10 cellular contexts compared by ENCODE assay signal in the genomic region with DNA sequence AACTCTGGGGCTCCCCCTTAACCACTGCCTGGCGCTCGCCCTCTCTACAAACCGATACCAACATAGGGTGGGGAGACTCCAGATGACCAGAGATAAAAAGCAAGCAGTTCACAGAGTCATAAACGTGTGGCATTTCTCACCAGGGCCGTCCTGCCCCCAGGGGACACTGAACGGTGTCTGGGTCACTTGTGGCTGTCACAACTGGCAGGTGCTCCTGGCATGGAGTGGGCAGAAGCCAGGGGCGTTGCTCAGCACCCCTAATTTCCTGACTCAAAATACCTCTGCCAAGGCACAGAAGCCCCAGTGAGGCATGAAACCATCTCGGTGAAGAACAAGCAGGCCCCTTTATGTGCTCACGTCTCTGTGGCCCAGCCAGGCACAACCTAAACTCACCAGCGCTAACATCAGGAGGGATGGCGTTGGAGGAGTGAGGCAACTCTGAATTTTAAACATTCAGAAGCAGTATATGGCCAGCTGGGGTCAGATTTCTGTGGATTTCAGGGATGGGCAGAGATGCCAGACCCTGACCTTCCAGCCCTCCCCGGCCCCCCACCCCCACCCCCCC. TPM values are rescaled to one million over a fixed set of nuclear protein-coding genes. Genes with fewer than 3 reads are reported as not detected.
A peak's percentile ranks its signal among the peaks of the same experiment; 100 is the strongest.
DNase-seq lines count a peak whose midpoint lies in the region; ATAC-seq, FAIRE-seq and TF ChIP-seq lines count a peak whose summit lies in the region.
"Had no signal": no experiment of that assay in that cellular context is flagged by ENCODE, and none has a peak within 500 bp of the region (broad histone marks: within the 10 kb centered on the region; RNA-seq: fewer than 3 reads in every experiment).

No MANE protein-coding gene starts in this region.

- H3K36me3 ChIP-seq in hepatocyte (replicated peaks; ENCODE audit: insufficient read depth, low read depth) (no peaks in the 10 kb centered on the region), thoracic aorta (no peaks in the 10 kb centered on the region)

- TF ChIP-seq CTCF in hepatocyte (IDR thresholded peaks at IDR 0.05; ENCODE audit: poor library complexity) (no peak), thoracic aorta (IDR thresholded peaks at IDR 0.05) (no peak)

- no peak overlapping the region for H3K27ac Mint-ChIP-seq in activated T-cell treated with anti-CD3 and anti-CD28 coated beads, Interleukin-2, amount 50 U/mL, for 72 hours
- H3K27ac Mint-ChIP-seq in activated CD4-positive, alpha-beta memory T cell treated with anti-CD3 and anti-CD28 coated beads, Interleukin-2, amount 10 ng/mL, durations not matched to agents 7 days and 5 days = no peak overlapping the region

- H3K4me1 Mint-ChIP-seq in activated T-cell treated with anti-CD3 and anti-CD28 coated beads, Interleukin-2, amount 50 U/mL, for 72 hours (ENCODE audit: low read depth) = peaks cover 26% of the 10 kb centered on the region
- peaks cover 16% of the 10 kb centered on the region for H3K4me1 Mint-ChIP-seq in activated CD4-positive, alpha-beta memory T cell treated with anti-CD3 and anti-CD28 coated beads, Interleukin-2, amount 10 ng/mL, durations not matched to agents 7 days and 5 days

- H4K20me1 ChIP-seq in hepatocyte (ENCODE audit: insufficient read depth, poor library complexity, severe bottlenecking) = peaks cover 53% of the 10 kb centered on the region

- FAIRE-seq in urothelium cell line (lab: Jason Lieb, UNC) = no peak
- FAIRE-seq: endometrium had no signal

- CTCF ChIA-PET in activated CD4-positive, alpha-beta memory T cell treated with anti-CD3 and anti-CD28 coated beads, Interleukin-2, amount 10 ng/mL, durations not matched to agents 7 days and 5 days (lab: Charles Lee) = interaction anchor here (0.8 kb wide), 1 partner anchor 8 kb away, joined by 5 read pairs; no protein-coding TSS in a partner anchor

- H3K4me2 ChIP-seq in hepatocyte = peak overlapping the region; percentile 100

- peaks cover 13% of the 10 kb centered on the region for H3K4me1 ChIP-seq in hepatocyte (ENCODE audit: insufficient read depth)
- peaks cover 14 to 37% of the 10 kb centered on the region in 2 donors for H3K4me1 ChIP-seq in thoracic aorta (ENCODE audit: control insufficient read depth in 1 of 2, low read depth in 2 of 2)

- ATAC-seq in activated T-cell treated with anti-CD3 and anti-CD28 coated beads, Interleukin-2, amount 50 U/mL, for 72 hours (replicated peaks in 1 of 2) = no peak
- ATAC-seq in thoracic aorta (ENCODE audit: insufficient number of reproducible peaks, low FRiP score, low read depth) = no peak
- ATAC-seq in GM18502 (IDR thresholded peaks at IDR 0.05; ENCODE audit: poor library complexity, unreplicated experiment) = no peak

- no peak for DNase-seq in activated T-cell treated with anti-CD3 and anti-CD28 coated beads, Interleukin-2, amount 50 U/mL, for 72 hours
- no peak for DNase-seq in activated T-cell treated with anti-CD3 and anti-CD28 coated beads, Interleukin-2, amount 50 U/mL, for 1 hour
- DNase-seq in activated CD4-positive, alpha-beta memory T cell treated with anti-CD3 and anti-CD28 coated beads, Interleukin-2, amount 10 ng/mL, durations not matched to agents 7 days and 5 days = no peak
- DNase-seq in hepatocyte (ENCODE audit: low spot score) (no peak), thoracic aorta (ENCODE audit: low spot score) (no peak), urothelium cell line (ENCODE audit: low spot score) (no peak), NOMO-1 treated with DMSO at 0.1 percent for 48 hours (lab: John Stamatoyannopoulos, UW; ENCODE audit: unreplicated experiment) (no peak)

- H3K9me3 ChIP-seq in hepatocyte (ENCODE audit: low read depth) = no peaks in the 10 kb centered on the region
- no peaks in the 10 kb centered on the region for H3K9me3 ChIP-seq in thoracic aorta

- H3K27ac ChIP-seq in hepatocyte (peak overlapping the region; percentile 40), thoracic aorta (peak overlapping the region; percentile 56 to 65)

- POLR2A ChIA-PET in activated CD4-positive, alpha-beta memory T cell treated with anti-CD3 and anti-CD28 coated beads, Interleukin-2, amount 10 ng/mL, durations not matched to agents 7 days and 5 days (lab: Charles Lee) = no interaction called here

- H3K27me3 Mint-ChIP-seq in activated T-cell treated with anti-CD3 and anti-CD28 coated beads, Interleukin-2, amount 50 U/mL, for 72 hours (ENCODE audit: low read depth) = no peaks in the 10 kb centered on the region
- no peaks in the 10 kb centered on the region for H3K27me3 Mint-ChIP-seq in activated CD4-positive, alpha-beta memory T cell treated with anti-CD3 and anti-CD28 coated beads, Interleukin-2, amount 10 ng/mL, durations not matched to agents 7 days and 5 days

- WGBS in hepatocyte (ENCODE audit: low lambda C conversion rate, missing lambda C conversion rate) = 67% methylated on average over 12 of the region's 12 CpGs

- H3K4me3 Mint-ChIP-seq in activated T-cell treated with anti-CD3 and anti-CD28 coated beads, Interleukin-2, amount 50 U/mL, for 72 hours = peak overlapping the region; percentile 56 to 58
- peak overlapping the region; percentile 57 for H3K4me3 Mint-ChIP-seq in activated CD4-positive, alpha-beta memory T cell treated with anti-CD3 and anti-CD28 coated beads, Interleukin-2, amount 10 ng/mL, durations not matched to agents 7 days and 5 days

- H2AFZ ChIP-seq in hepatocyte = no peak overlapping the region

- H3K4me3 ChIP-seq in hepatocyte (no peak overlapping the region), thoracic aorta (peak overlapping the region; percentile 99)

- H3K36me3 Mint-ChIP-seq in activated T-cell treated with anti-CD3 and anti-CD28 coated beads, Interleukin-2, amount 50 U/mL, for 72 hours (ENCODE audit: insufficient read depth in 2 of 2) = no peaks in the 10 kb centered on the region
- H3K36me3 Mint-ChIP-seq in activated CD4-positive, alpha-beta memory T cell treated with anti-CD3 and anti-CD28 coated beads, Interleukin-2, amount 10 ng/mL, durations not matched to agents 7 days and 5 days (ENCODE audit: low read depth) = no peaks in the 10 kb centered on the region

- H3K27me3 ChIP-seq in hepatocyte (no peaks in the 10 kb centered on the region), thoracic aorta (replicated peaks; ENCODE audit: insufficient read depth) (no peaks in the 10 kb centered on the region)

- H3K9me2 ChIP-seq in hepatocyte (replicated peaks; ENCODE audit: insufficient read depth) = no peaks in the 10 kb centered on the region

- H3K9me3 Mint-ChIP-seq in activated T-cell treated with anti-CD3 and anti-CD28 coated beads, Interleukin-2, amount 50 U/mL, for 72 hours = no peaks in the 10 kb centered on the region
- no peaks in the 10 kb centered on the region for H3K9me3 Mint-ChIP-seq in activated CD4-positive, alpha-beta memory T cell treated with anti-CD3 and anti-CD28 coated beads, Interleukin-2, amount 10 ng/mL, durations not matched to agents 7 days and 5 days

- H3K79me2 ChIP-seq in hepatocyte = peaks cover 62% of the 10 kb centered on the region

RNA-seq across cellular contexts. Expression of a gene that starts 1.8 kb away (rescaled TPM):
- 10 to 100 TPM; 16.0 to 21.0 TPM for total RNA-seq in activated T-cell treated with anti-CD3 and anti-CD28 coated beads, Interleukin-2, amount 50 U/mL, for 72 hours
- 10 to 100 TPM; 18.3 to 19.6 TPM for total RNA-seq in activated CD4-positive, alpha-beta memory T cell treated with anti-CD3 and anti-CD28 coated beads, Interleukin-2, amount 10 ng/mL, durations not matched to agents 7 days and 5 days
- 13.7 and 20.7 TPM in 2 replicates for total RNA-seq in hepatocyte
- 33.5 and 37.1 TPM in 2 replicates for polyA plus RNA-seq in hepatocyte
- total RNA-seq in thoracic aorta = 10 to 100 TPM; 82.6 to 84.5 TPM

RNA-seq across cellular contexts. Expression of a gene that starts 9.7 kb away (rescaled TPM):
- 1 to 10 TPM; 1.7 to 5.8 TPM for total RNA-seq in activated T-cell treated with anti-CD3 and anti-CD28 coated beads, Interleukin-2, amount 50 U/mL, for 72 hours
- total RNA-seq in activated CD4-positive, alpha-beta memory T cell treated with anti-CD3 and anti-CD28 coated beads, Interleukin-2, amount 10 ng/mL, durations not matched to agents 7 days and 5 days = 1 to 10 TPM; 1.4 to 1.7 TPM
- total RNA-seq in hepatocyte (23.7 and 24.4 TPM in 2 replicates), thoracic aorta (1 to 10 TPM in 1 of 2 donors, under 1 TPM in 1; 0.41 to 2.1 TPM)
- 49.2 and 56.9 TPM in 2 replicates for polyA plus RNA-seq in hepatocyte
- total RNA-seq: pulmonary artery endothelial cell had no signal
